Comparison of ENCODE assay signal across 16 cellular contexts in the genomic region with DNA sequence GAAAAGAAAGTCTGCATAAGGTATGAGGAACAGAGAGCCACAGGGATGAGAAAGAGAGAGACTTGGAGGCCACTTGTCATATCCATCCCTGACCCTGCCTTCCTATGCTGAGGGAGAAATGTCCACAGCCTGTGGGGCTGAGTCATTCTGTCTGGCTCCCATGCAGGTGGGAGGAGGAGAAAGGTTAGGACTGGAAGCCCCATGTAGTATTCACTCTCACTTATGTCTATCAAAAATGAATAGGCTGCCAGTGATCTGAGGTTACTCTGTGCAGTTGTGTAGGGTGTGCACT.
A peak's percentile ranks its signal among the peaks of the same experiment; 100 is the strongest.
DNase-seq lines count a peak whose midpoint lies in the region; ATAC-seq and TF ChIP-seq lines count a peak whose summit lies in the region.
"Had no signal": no experiment of that assay in that cellular context is flagged by ENCODE, and none has a peak within 500 bp of the region (broad histone marks: within the 10 kb centered on the region; RNA-seq: fewer than 3 reads in every experiment).

No MANE protein-coding gene starts in this region.

- H3K9me3 Mint-ChIP-seq in activated naive CD4-positive, alpha-beta T cell treated with anti-CD3 and anti-CD28 coated beads, Interleukin-2, amount 50 U/mL, for 72 hours = no peaks in the 10 kb centered on the region
- H3K9me3 Mint-ChIP-seq: activated CD4-positive, alpha-beta memory T cell treated with anti-CD3 and anti-CD28 coated beads for 36 hours; central memory CD8-positive, alpha-beta T cell; neural progenitor cell had no signal

- peak; percentile 32 to 38 for ATAC-seq in activated naive CD4-positive, alpha-beta T cell treated with anti-CD3 and anti-CD28 coated beads, Interleukin-2, amount 50 U/mL, for 72 hours
- no peak for ATAC-seq in T-helper 17 cell
- ATAC-seq in heart right ventricle = peak; percentile 15 to 60 (median 48)
- ATAC-seq in upper lobe of right lung = peak; percentile 21
- ATAC-seq: GM12878 had no signal

- intact Hi-C loops in heart right ventricle (cut with DNase I) = no loop called here
- intact Hi-C loops in upper lobe of right lung (cut with DNase I) = no loop called here

- H3K9me3 ChIP-seq in T-helper 17 cell (ENCODE audit: control insufficient read depth, low read length, poor library complexity, severe bottlenecking) (no peaks in the 10 kb centered on the region), heart right ventricle (no peaks in the 10 kb centered on the region), upper lobe of right lung (no peaks in the 10 kb centered on the region)
- H3K9me3 ChIP-seq: spleen had no signal

- no peak overlapping the region for H3K27ac Mint-ChIP-seq in activated naive CD4-positive, alpha-beta T cell treated with anti-CD3 and anti-CD28 coated beads, Interleukin-2, amount 50 U/mL, for 72 hours
- peak overlapping the region; percentile 45 for H3K27ac Mint-ChIP-seq in T-helper 17 cell
- H3K27ac Mint-ChIP-seq: activated CD4-positive, alpha-beta memory T cell treated with anti-CD3 and anti-CD28 coated beads for 36 hours; neural progenitor cell had no signal

- in situ Hi-C loops in ACHN (cut with HindIII; ENCODE audit: low pct_ligation_motif_present, low pct_unique_long_range_greater_than_20kb, low sequenced_read_pairs) = no loop called here

- peaks cover 12% of the 10 kb centered on the region for H3K27me3 Mint-ChIP-seq in T-helper 17 cell
- H3K27me3 Mint-ChIP-seq: activated CD4-positive, alpha-beta memory T cell treated with anti-CD3 and anti-CD28 coated beads for 36 hours had no signal

- TF ChIP-seq CTCF in heart right ventricle (IDR thresholded peaks at IDR 0.05) (no peak), upper lobe of right lung (IDR thresholded peaks at IDR 0.05) (no peak)

- H3K36me3 Mint-ChIP-seq in activated naive CD4-positive, alpha-beta T cell treated with anti-CD3 and anti-CD28 coated beads, Interleukin-2, amount 50 U/mL, for 72 hours = no peaks in the 10 kb centered on the region
- H3K36me3 Mint-ChIP-seq in T-helper 17 cell (ENCODE audit: low read depth) = peaks cover 3% of the 10 kb centered on the region
- H3K36me3 Mint-ChIP-seq: activated CD4-positive, alpha-beta memory T cell treated with anti-CD3 and anti-CD28 coated beads for 36 hours; neural progenitor cell had no signal

- H3K4me1 ChIP-seq in heart right ventricle (peaks cover 0 to 28% (median 13%) of the 10 kb centered on the region in 9 donors), upper lobe of right lung (no peaks in the 10 kb centered on the region)
- H3K4me1 ChIP-seq: neural progenitor cell had no signal

- H3K27ac ChIP-seq in heart right ventricle = peak overlapping the region in 7 of 10 donors; percentile 26 to 57 (median 48)
- H3K27ac ChIP-seq in upper lobe of right lung = no peak overlapping the region
- H3K27ac ChIP-seq: neural progenitor cell, spleen had no signal

- H3K36me3 ChIP-seq in heart right ventricle = no peaks in the 10 kb centered on the region
- no peaks in the 10 kb centered on the region for H3K36me3 ChIP-seq in upper lobe of right lung
- H3K36me3 ChIP-seq: neural progenitor cell, spleen had no signal

- no peaks in the 10 kb centered on the region for H3K27me3 ChIP-seq in heart right ventricle
- no peaks in the 10 kb centered on the region for H3K27me3 ChIP-seq in upper lobe of right lung
- H3K27me3 ChIP-seq: neural progenitor cell had no signal

- no peak for DNase-seq in activated naive CD4-positive, alpha-beta T cell treated with anti-CD3 and anti-CD28 coated beads, Interleukin-2, amount 50 U/mL, for 72 hours (ENCODE audit: low spot score in 2 of 2)
- DNase-seq in activated naive CD4-positive, alpha-beta T cell (lab: John Stamatoyannopoulos, UW) = no peak
- DNase-seq in T-helper 17 cell = no peak
- DNase-seq in heart right ventricle = no peak
- no peak for DNase-seq in upper lobe of right lung
- no peak for DNase-seq in SIG-M5 treated with dmso at 0.1 percent for 504 hours (lab: John Stamatoyannopoulos, UW; ENCODE audit: unreplicated experiment)
- no peak for DNase-seq in ACHN
- no peak for DNase-seq in occipital lobe (lab: John Stamatoyannopoulos, UW)
- DNase-seq: activated CD4-positive, alpha-beta memory T cell treated with anti-CD3 and anti-CD28 coated beads for 36 hours; erythroblast; NCI-H510A; RPMI8226; spleen had no signal

- no peak overlapping the region for H3K4me3 ChIP-seq in heart right ventricle
- no peak overlapping the region for H3K4me3 ChIP-seq in upper lobe of right lung
- H3K4me3 ChIP-seq: GM12878, neural progenitor cell, spleen had no signal

- H3K4me3 Mint-ChIP-seq in T-helper 17 cell = no peak overlapping the region
- H3K4me3 Mint-ChIP-seq: activated CD4-positive, alpha-beta memory T cell treated with anti-CD3 and anti-CD28 coated beads for 36 hours; central memory CD8-positive, alpha-beta T cell; neural progenitor cell had no signal

- H3K4me1 Mint-ChIP-seq in T-helper 17 cell = peaks cover 11% of the 10 kb centered on the region
- H3K4me1 Mint-ChIP-seq: neural progenitor cell had no signal
